ENCODE assay signal across 14 cellular contexts in genomic region chr3:56997675-56998074, GRCh38.
DNase-seq lines count a peak whose midpoint lies in the region; ATAC-seq and TF ChIP-seq lines count a peak whose summit lies in the region.
"Had no signal": no experiment of that assay in that cellular context is flagged by ENCODE, and none has a peak within 500 bp of the region (broad histone marks: within the 10 kb centered on the region; RNA-seq: fewer than 3 reads in every experiment).

No MANE protein-coding gene starts in this region.

- H3K79me2 ChIP-seq in hepatocyte: no peaks in the 10 kb centered on the region

- WGBS in hepatocyte (ENCODE audit: low lambda C conversion rate, missing lambda C conversion rate): 72% methylated on average over 5 of the region's 5 CpGs

- H3K27ac ChIP-seq in hepatocyte: peak overlapping the region; percentile 44

- DNase-seq in EH (ENCODE audit: low read depth) (peak; percentile 68), astrocyte of the hippocampus (ENCODE audit: low read depth, low spot score) (peak; percentile 53), hepatocyte (ENCODE audit: low spot score) (no peak), sciatic nerve (ENCODE audit: low spot score) (no peak), iPS-NIHi11 (ENCODE audit: low spot score) (no peak), NCI-H1694 treated with DMSO at 0.1 percent for 48 hours (lab: John Stamatoyannopoulos, UW) (no peak)
- DNase-seq: activated T-cell treated with anti-CD3 and anti-CD28 coated beads, Interleukin-2, amount 50 U/mL, for 1 hour; kidney glomerular epithelial cell; midbrain; testis had no signal

- H3K36me3 ChIP-seq in hepatocyte (replicated peaks; ENCODE audit: insufficient read depth, low read depth): no peaks in the 10 kb centered on the region

- H3K9me2 ChIP-seq in hepatocyte (replicated peaks; ENCODE audit: insufficient read depth): no peaks in the 10 kb centered on the region

- H3K4me2 ChIP-seq in hepatocyte: no peak overlapping the region

- no peak overlapping the region for H3K4me3 ChIP-seq in hepatocyte
- H3K4me3 ChIP-seq: testis had no signal

- no peaks in the 10 kb centered on the region for H3K9me3 ChIP-seq in hepatocyte (ENCODE audit: low read depth)
- H3K9me3 ChIP-seq: testis had no signal

- intact Hi-C loops in sciatic nerve (cut with DNase I): no loop called here

- no peak for TF ChIP-seq CTCF in hepatocyte (IDR thresholded peaks at IDR 0.05; ENCODE audit: poor library complexity)

- no peaks in the 10 kb centered on the region for H4K20me1 ChIP-seq in hepatocyte (ENCODE audit: insufficient read depth, poor library complexity, severe bottlenecking)

- H3K4me1 ChIP-seq in hepatocyte (ENCODE audit: insufficient read depth): peaks cover 4% of the 10 kb centered on the region

- ATAC-seq in sciatic nerve (peak; percentile 83), HG03280 (IDR thresholded peaks at IDR 0.05; ENCODE audit: unreplicated experiment) (no peak), HG03432 (IDR thresholded peaks at IDR 0.05; ENCODE audit: unreplicated experiment) (no peak)
- ATAC-seq: esophagus mucosa, HCT116 had no signal

- no peaks in the 10 kb centered on the region for H3K27me3 ChIP-seq in hepatocyte
- H3K27me3 ChIP-seq: testis had no signal

- H2AFZ ChIP-seq in hepatocyte: no peak overlapping the region

Comparison
In these comparisons a context has a peak if more than half of its experiments do, and no peak if none do; other contexts are left out.
1. DNase-seq: peak in EH (single experiment) and astrocyte of the hippocampus (single experiment); none in hepatocyte (single experiment), sciatic nerve (single experiment), iPS-NIHi11 (single experiment) and NCI-H1694 treated with DMSO at 0.1 percent for 48 hours (single experiment).